In the genomic region with DNA sequence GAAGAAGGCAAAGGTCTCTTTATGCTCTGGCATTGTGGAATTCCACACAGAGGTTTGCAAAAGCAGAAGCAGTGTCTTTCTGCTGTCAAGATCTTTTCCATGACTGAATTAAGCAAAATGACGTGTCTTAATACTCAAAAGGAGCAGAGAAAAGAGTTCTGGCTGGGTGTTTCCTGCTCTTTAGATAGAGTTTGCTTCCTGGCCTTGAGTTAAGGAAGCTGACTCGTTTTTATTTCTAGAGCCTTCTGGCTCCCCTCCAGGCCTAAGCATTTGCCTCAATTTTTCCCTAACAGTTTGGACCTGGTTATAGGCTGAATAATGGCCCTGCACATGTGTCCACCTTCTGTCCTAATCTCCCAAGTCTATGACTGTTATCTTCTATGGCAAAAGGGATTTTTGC, we compare ENCODE assay signal across 1 cellular context.
TF ChIP-seq lines count a peak whose summit lies in the region.

No MANE protein-coding gene starts in this region.

TF ChIP-seq in K562, 482 proteins besides CTCF, POLR2A, EP300 and RAD21:
- TF ChIP-seq PCBP1 (IDR thresholded peaks at IDR 0.05; ENCODE audit: low read depth, low read length, poor library complexity, severe bottlenecking) = no peak
- TF ChIP-seq CBFA2T2 (conservative IDR thresholded peaks at IDR 0.05) = 0 out of 2 replicates have a peak, but pooled peaks have one; percentile 16
- peak; percentile 31; the same call in 1 of the 2 replicates for TF ChIP-seq CBFA2T3 (IDR thresholded peaks at IDR 0.05)
- TF ChIP-seq CCNT2 (IDR thresholded peaks at IDR 0.05; ENCODE audit: borderline replicate concordance, extremely low read depth, insufficient read length, low read depth, low read length) = no peak
